Comparison of ENCODE assay signal across 8 cellular contexts in the genomic region with DNA sequence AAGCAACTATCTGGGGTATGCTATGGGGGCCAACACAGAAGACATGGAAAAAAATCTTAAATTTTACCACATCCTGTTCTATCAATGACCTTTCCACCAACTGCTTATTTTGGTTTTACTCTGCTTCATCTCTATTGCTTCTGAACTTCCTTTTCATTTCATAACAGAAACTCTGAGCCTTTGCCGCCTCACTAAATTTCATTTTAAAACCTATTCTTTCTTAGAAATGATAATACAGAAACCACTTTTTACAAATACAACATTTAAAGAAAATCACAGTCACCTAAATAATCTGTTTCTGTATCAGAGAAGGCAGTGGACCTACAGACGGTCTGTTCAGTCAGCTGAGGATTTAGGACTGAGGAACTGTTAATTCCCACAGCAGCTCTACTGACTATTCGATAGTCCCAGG.
DNase-seq lines count a peak whose midpoint lies in the region; ATAC-seq, FAIRE-seq and TF ChIP-seq lines count a peak whose summit lies in the region.

No MANE protein-coding gene starts in this region.

- no peaks in the 10 kb centered on the region for H3K36me3 ChIP-seq in HepG2 (replicated peaks in 1 of 2; ENCODE audit: control insufficient read depth in 1 of 2, insufficient read depth in 2 of 2, low read length in 2 of 2)

- H3K79me2 ChIP-seq in HepG2 (ENCODE audit: insufficient read depth, low read length): no peaks in the 10 kb centered on the region

- H2AFZ ChIP-seq in HepG2 (ENCODE audit: low read length): no peak overlapping the region

- intact Hi-C loops in HepG2 (cut with micrococcal nuclease; ENCODE audit: unreplicated experiment): no loop called here

- CTCF ChIA-PET in HepG2 (lab: Yijun Ruan, JAX; ENCODE audit: low intra/inter-chr PET ratio, low total read pairs): no interaction called here

- H3K27ac ChIP-seq in HepG2 (ENCODE audit: extremely low read length, insufficient read depth, low read length): no peak overlapping the region

- 2% methylated on average over 3 of the region's 3 CpGs for WGBS in HepG2 (ENCODE audit: low lambda C conversion rate)

- H3K27me3 ChIP-seq in HepG2 (ENCODE audit: control insufficient read depth in 1 of 2, insufficient read depth in 2 of 2, low read length in 2 of 2): no peaks in the 10 kb centered on the region

- no peaks in the 10 kb centered on the region for H4K20me1 ChIP-seq in HepG2 (ENCODE audit: insufficient read depth, low read length)

- H3K9ac ChIP-seq in HepG2 (ENCODE audit: insufficient read depth, low read depth, low read length): no peak overlapping the region

- no peak for TF ChIP-seq CTCF in HepG2 (CRISPR knock-in tag; IDR thresholded peaks at IDR 0.05)

- TF ChIP-seq POLR2A in HepG2 (IDR thresholded peaks at IDR 0.05; ENCODE audit: insufficient read depth in 1 of 2, low read depth in 2 of 2, low read length in 2 of 2): no peak

- in situ Hi-C loops in HepG2 (cut with HindIII; ENCODE audit: extremely low pct_ligation_motif_present, low pct_unique_long_range_greater_than_20kb): no loop called here

- no peak for FAIRE-seq in HepG2 (lab: Jason Lieb, UNC)

- no peaks in the 10 kb centered on the region for H3K4me1 ChIP-seq in HepG2 (ENCODE audit: insufficient read depth, low read length)

- BruUV-seq in HepG2 (replicated peaks; lab: Mats Ljungman, UMichigan): no TSS peak

- H3K4me3 ChIP-seq in GM08714 (ENCODE audit: low read length) (peak overlapping the region; percentile 35; the same call in 1 of the 2 replicates), HepG2 (replicated peaks in 1 of 3; ENCODE audit: insufficient read depth in 1 of 3, low read depth in 2 of 3, low read length in 3 of 3) (no peak overlapping the region)

- H3K9me3 ChIP-seq in HepG2 (ENCODE audit: low read length): no peaks in the 10 kb centered on the region

- H3K4me2 ChIP-seq in HepG2 (ENCODE audit: low read depth, low read length): no peak overlapping the region

- POLR2A ChIA-PET in HepG2 (lab: Yijun Ruan, JAX): no interaction called here

- TF ChIP-seq RAD21 in HepG2 (CRISPR knock-in tag; IDR thresholded peaks at IDR 0.05): no peak

- peak; percentile 50 for ATAC-seq in GM19397 (IDR thresholded peaks at IDR 0.05; ENCODE audit: unreplicated experiment)
- peak; percentile 53 for ATAC-seq in HG03025 (IDR thresholded peaks at IDR 0.05; ENCODE audit: low FRiP score, unreplicated experiment)
- no peak for ATAC-seq in HepG2

- DNase-seq in OCI-M1 (lab: John Stamatoyannopoulos, UW) (peak; percentile 20), COR-L47 (lab: John Stamatoyannopoulos, UW) (no peak), pons (ENCODE audit: low spot score) (no peak), HepG2 (ENCODE audit: low spot score) (no peak), GOT3 (lab: John Stamatoyannopoulos, UW) (no peak)

- TF ChIP-seq EP300 in HepG2 (IDR thresholded peaks at IDR 0.05; ENCODE audit: low read depth in 2 of 2, low read length in 2 of 2) (no peak), HepG2 (CRISPR knock-in tag; IDR thresholded peaks at IDR 0.05; ENCODE audit: borderline replicate concordance) (no peak)

TF ChIP-seq in HepG2, 621 proteins besides CTCF, POLR2A, EP300 and RAD21 (continues in another document):
- TF ChIP-seq FOXO1 (CRISPR knock-in tag; IDR thresholded peaks at IDR 0.05): no peak
- no peak for TF ChIP-seq XRCC5 (optimal IDR thresholded peaks at IDR 0.05; ENCODE audit: low read length)
- no peak for TF ChIP-seq ZNF766 (CRISPR knock-in tag; IDR thresholded peaks at IDR 0.05; ENCODE audit: borderline replicate concordance)
- TF ChIP-seq ZNF138 (CRISPR knock-in tag; IDR thresholded peaks at IDR 0.05; ENCODE audit: low read depth): no peak
- TF ChIP-seq TEAD3 (CRISPR knock-in tag; optimal IDR thresholded peaks at IDR 0.05; ENCODE audit: borderline replicate concordance): no peak
- no peak for TF ChIP-seq ZNF205 (CRISPR knock-in tag; IDR thresholded peaks at IDR 0.05)
- TF ChIP-seq, protein P1, sequence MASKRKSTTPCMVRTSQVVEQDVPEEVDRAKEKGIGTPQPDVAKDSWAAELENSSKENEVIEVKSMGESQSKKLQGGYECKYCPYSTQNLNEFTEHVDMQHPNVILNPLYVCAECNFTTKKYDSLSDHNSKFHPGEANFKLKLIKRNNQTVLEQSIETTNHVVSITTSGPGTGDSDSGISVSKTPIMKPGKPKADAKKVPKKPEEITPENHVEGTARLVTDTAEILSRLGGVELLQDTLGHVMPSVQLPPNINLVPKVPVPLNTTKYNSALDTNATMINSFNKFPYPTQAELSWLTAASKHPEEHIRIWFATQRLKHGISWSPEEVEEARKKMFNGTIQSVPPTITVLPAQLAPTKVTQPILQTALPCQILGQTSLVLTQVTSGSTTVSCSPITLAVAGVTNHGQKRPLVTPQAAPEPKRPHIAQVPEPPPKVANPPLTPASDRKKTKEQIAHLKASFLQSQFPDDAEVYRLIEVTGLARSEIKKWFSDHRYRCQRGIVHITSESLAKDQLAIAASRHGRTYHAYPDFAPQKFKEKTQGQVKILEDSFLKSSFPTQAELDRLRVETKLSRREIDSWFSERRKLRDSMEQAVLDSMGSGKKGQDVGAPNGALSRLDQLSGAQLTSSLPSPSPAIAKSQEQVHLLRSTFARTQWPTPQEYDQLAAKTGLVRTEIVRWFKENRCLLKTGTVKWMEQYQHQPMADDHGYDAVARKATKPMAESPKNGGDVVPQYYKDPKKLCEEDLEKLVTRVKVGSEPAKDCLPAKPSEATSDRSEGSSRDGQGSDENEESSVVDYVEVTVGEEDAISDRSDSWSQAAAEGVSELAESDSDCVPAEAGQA (IDR thresholded peaks at IDR 0.05; ENCODE audit: low read depth): no peak
- TF ChIP-seq, protein P1 (CRISPR knock-in tag; IDR thresholded peaks at IDR 0.05; ENCODE audit: borderline replicate concordance): no peak
- no peak for TF ChIP-seq ZNF44 (CRISPR knock-in tag; IDR thresholded peaks at IDR 0.05)
- no peak for TF ChIP-seq TBX2 (CRISPR knock-in tag; IDR thresholded peaks at IDR 0.05; ENCODE audit: borderline replicate concordance)
- TF ChIP-seq FLYWCH1 (CRISPR knock-in tag; IDR thresholded peaks at IDR 0.05): no peak
- no peak for TF ChIP-seq ZNF292 (CRISPR knock-in tag; IDR thresholded peaks at IDR 0.05; ENCODE audit: borderline replicate concordance, low read depth)
- no peak for TF ChIP-seq SKI (IDR thresholded peaks at IDR 0.05; ENCODE audit: partially characterized antibody)
- TF ChIP-seq THAP9 (CRISPR knock-in tag; IDR thresholded peaks at IDR 0.05; ENCODE audit: borderline replicate concordance): no peak
- TF ChIP-seq CREM (IDR thresholded peaks at IDR 0.05): no peak
- no peak for TF ChIP-seq CREM (CRISPR knock-in tag; IDR thresholded peaks at IDR 0.05)
- TF ChIP-seq ZNF619 (CRISPR knock-in tag; IDR thresholded peaks at IDR 0.05): no peak
